1 cellular context compared by ENCODE assay signal in the genomic region with DNA sequence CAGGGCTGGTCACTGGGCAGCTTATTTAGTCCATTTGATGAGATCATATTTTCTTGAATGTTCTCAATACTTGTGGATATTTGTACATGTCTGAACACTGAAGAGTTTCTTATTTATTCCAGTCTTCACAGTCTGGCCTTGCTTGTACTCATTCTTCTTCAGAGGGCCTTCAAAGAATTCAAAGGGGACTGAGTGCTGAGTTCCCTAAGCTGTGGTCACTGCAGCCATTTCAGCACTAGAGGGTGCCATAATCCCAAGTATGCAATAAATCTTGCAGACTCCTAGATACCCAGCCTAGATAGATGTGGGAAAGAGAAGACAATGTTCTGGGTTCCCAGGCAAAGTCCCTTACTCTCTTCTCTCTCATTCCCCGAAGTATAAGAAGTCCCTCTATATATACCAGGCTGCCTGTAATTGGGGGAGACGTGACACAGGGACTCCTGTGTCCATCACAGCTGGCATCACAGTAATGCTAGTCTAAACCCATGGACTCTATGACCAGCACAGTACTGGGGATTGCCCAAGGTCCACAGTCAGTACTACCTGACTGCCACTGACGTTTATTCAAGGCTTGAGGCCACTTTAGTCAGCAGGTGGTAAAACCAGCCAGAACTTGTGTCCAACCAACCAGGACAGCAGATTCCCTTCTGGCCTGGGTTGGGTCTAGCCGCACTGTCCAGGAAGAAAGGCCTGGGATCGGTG.
A peak's percentile ranks its signal among the peaks of the same experiment; 100 is the strongest.
TF ChIP-seq lines count a peak whose summit lies in the region.

No MANE protein-coding gene starts in this region.

TF ChIP-seq in HepG2, 621 proteins besides CTCF, POLR2A, EP300 and RAD21:
- TF ChIP-seq NCOA1 (CRISPR knock-in tag; IDR thresholded peaks at IDR 0.05) (no peak), SMC3 (IDR thresholded peaks at IDR 0.05; ENCODE audit: low read length) (peak; percentile 72), NONO (IDR thresholded peaks at IDR 0.05) (no peak), NONO (CRISPR knock-in tag; conservative IDR thresholded peaks at IDR 0.05) (peak; percentile 21; the same call in 1 of the 2 replicates), THAP11 (CRISPR knock-in tag; IDR thresholded peaks at IDR 0.05) (peak; percentile 79; the same call in 1 of the 2 replicates), ZNF883 (CRISPR knock-in tag; IDR thresholded peaks at IDR 0.05; ENCODE audit: not compliant biosample characterization) (no peak), STAG1 (CRISPR knock-in tag; IDR thresholded peaks at IDR 0.05) (peak; percentile 91), ZNF367 (CRISPR knock-in tag; IDR thresholded peaks at IDR 0.05; ENCODE audit: borderline replicate concordance) (no peak), GTF2F1 (IDR thresholded peaks at IDR 0.05; ENCODE audit: low read length) (no peak), KAT8 (CRISPR knock-in tag; IDR thresholded peaks at IDR 0.05) (0 out of 2 replicates have a peak, but pooled peaks have one; percentile 12)
- TF ChIP-seq, protein P1, sequence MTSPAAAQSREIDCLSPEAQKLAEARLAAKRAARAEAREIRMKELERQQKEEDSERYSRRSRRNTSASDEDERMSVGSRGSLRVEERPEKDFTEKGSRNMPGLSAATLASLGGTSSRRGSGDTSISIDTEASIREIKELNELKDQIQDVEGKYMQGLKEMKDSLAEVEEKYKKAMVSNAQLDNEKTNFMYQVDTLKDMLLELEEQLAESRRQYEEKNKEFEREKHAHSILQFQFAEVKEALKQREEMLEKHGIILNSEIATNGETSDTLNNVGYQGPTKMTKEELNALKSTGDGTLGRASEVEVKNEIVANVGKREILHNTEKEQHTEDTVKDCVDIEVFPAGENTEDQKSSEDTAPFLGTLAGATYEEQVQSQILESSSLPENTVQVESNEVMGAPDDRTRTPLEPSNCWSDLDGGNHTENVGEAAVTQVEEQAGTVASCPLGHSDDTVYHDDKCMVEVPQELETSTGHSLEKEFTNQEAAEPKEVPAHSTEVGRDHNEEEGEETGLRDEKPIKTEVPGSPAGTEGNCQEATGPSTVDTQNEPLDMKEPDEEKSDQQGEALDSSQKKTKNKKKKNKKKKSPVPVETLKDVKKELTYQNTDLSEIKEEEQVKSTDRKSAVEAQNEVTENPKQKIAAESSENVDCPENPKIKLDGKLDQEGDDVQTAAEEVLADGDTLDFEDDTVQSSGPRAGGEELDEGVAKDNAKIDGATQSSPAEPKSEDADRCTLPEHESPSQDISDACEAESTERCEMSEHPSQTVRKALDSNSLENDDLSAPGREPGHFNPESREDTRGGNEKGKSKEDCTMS (CRISPR knock-in tag; conservative IDR thresholded peaks at IDR 0.05): no peak
